8 cellular contexts compared by ENCODE assay signal in the genomic region with DNA sequence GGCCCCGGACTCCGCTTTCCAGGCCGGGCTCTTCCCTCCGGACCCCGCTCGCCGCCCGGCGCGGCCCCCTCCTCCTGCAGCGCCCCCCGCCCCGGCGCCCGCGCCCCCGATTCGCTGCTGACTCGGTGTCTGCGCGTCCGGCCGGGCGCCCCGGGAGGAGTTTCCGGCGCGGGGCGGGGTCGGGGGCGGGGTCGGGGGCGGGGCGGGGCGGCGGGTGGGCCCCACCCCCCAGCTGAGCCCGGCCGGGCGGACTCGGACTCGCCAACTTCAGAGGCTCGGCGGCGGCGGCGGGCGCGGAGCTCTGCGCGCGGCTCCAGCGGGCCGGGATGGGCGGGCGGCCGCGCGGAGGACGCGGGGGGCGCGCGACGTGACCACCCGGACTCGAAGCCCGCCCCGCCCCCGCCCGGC. TPM values are rescaled to one million over a fixed set of nuclear protein-coding genes. Genes with fewer than 3 reads are reported as not detected.
DNase-seq lines count a peak whose midpoint lies in the region; ATAC-seq, FAIRE-seq and TF ChIP-seq lines count a peak whose summit lies in the region.

A gene with protein sequence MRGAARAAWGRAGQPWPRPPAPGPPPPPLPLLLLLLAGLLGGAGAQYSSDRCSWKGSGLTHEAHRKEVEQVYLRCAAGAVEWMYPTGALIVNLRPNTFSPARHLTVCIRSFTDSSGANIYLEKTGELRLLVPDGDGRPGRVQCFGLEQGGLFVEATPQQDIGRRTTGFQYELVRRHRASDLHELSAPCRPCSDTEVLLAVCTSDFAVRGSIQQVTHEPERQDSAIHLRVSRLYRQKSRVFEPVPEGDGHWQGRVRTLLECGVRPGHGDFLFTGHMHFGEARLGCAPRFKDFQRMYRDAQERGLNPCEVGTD (plus strand): TSS at position 270 of the 408 bp plus-strand sequence. CDS start 207 bp downstream, outside the sequence.

- no TSS peak for BruUV-seq in endothelial cell of umbilical vein (replicated peaks; lab: Mats Ljungman, UMichigan)

- H3K9ac ChIP-seq in endothelial cell of umbilical vein (replicated peaks; ENCODE audit: extremely low read depth, insufficient read depth, low read length): peak within 1 kb of the TSS; percentile 43

- peaks cover 28% of the 10 kb centered on the region for H3K79me2 ChIP-seq in endothelial cell of umbilical vein (ENCODE audit: control insufficient read depth, insufficient read depth, low read length)

- TF ChIP-seq POLR2A in endothelial cell of umbilical vein (IDR thresholded peaks at IDR 0.05; ENCODE audit: low read depth, low read length): peak; percentile 75

- H3K27me3 ChIP-seq in endothelial cell of umbilical vein (ENCODE audit: control insufficient read depth in 2 of 2, insufficient read depth in 2 of 2, low read length in 2 of 2): no peaks in the 10 kb centered on the region

- dilution Hi-C loops in endothelial cell of umbilical vein (cut with MboI; ENCODE audit: extremely low pct_ligation_motif_present, low sequenced_read_pairs): no loop called here

- ATAC-seq in GM19467 (IDR thresholded peaks at IDR 0.05; ENCODE audit: unreplicated experiment): peak; percentile 43
- ATAC-seq in GM21360 (IDR thresholded peaks at IDR 0.05; ENCODE audit: unreplicated experiment): no peak

- POLR2A ChIA-PET in endothelial cell of umbilical vein (lab: Charles Lee): interaction anchor here (0.6 to 0.7 kb wide), 2 partner anchors 31 to 100 kb away, joined by 3 read pairs; no protein-coding TSS in a partner anchor

- H3K4me3 ChIP-seq in endothelial cell of umbilical vein (replicated peaks in 1 of 3; ENCODE audit: insufficient read depth in 1 of 3, low read depth in 1 of 3, low read length in 3 of 3): peak within 1 kb of the TSS; percentile 30 to 56 (median 42)
- peak within 1 kb of the TSS; percentile 57 for H3K4me3 ChIP-seq in mesodermal cell (ENCODE audit: extremely low read depth, insufficient read depth, low read length, poor library complexity, severe bottlenecking)

- H3K4me1 ChIP-seq in endothelial cell of umbilical vein (ENCODE audit: control insufficient read depth, extremely low read depth, insufficient read depth, low read length): peaks cover 19% of the 10 kb centered on the region
- H3K4me1 ChIP-seq in mesodermal cell (ENCODE audit: control insufficient read depth, insufficient read depth, low read length, poor library complexity, severe bottlenecking): peaks cover 15% of the 10 kb centered on the region

- 1% methylated on average over 17 to 26 of the region's 70 CpGs for WGBS in mesodermal cell (ENCODE audit: insufficient coverage in 2 of 2), 2 experiments

- no peaks in the 10 kb centered on the region for H3K9me1 ChIP-seq in endothelial cell of umbilical vein (replicated peaks; ENCODE audit: control insufficient read depth, extremely low read depth, insufficient read depth, low read length)

- H4K20me1 ChIP-seq in endothelial cell of umbilical vein (replicated peaks; ENCODE audit: control insufficient read depth, extremely low read depth, insufficient read depth, low read length): no peaks in the 10 kb centered on the region

- CTCF ChIA-PET in endothelial cell of umbilical vein (lab: Charles Lee): interaction anchor here (0.6 to 1.0 kb wide), 5 partner anchors 9 to 297 kb away, joined by 3 to 6 read pairs (median 4); no protein-coding TSS in a partner anchor

- peak within 1 kb of the TSS; percentile 63 for H3K4me2 ChIP-seq in endothelial cell of umbilical vein (ENCODE audit: insufficient read depth, low read length)

- H3K36me3 ChIP-seq in endothelial cell of umbilical vein (ENCODE audit: control insufficient read depth in 2 of 2, extremely low read depth in 1 of 2, insufficient read depth in 2 of 2, low read length in 2 of 2) (no peaks in the 10 kb centered on the region), mesodermal cell (ENCODE audit: control insufficient read depth, insufficient read depth, low read length) (no peaks in the 10 kb centered on the region)

- no peak for FAIRE-seq in endothelial cell of umbilical vein (lab: Jason Lieb, UNC)

- H3K9me3 ChIP-seq in endothelial cell of umbilical vein (replicated peaks; ENCODE audit: control insufficient read depth, insufficient read depth, low read length) (no peaks in the 10 kb centered on the region), mesodermal cell (ENCODE audit: control insufficient read depth, low read length) (no peaks in the 10 kb centered on the region)

- peak; percentile 86 for DNase-seq in CD1c-positive myeloid dendritic cell (ENCODE audit: extremely low spot score)
- DNase-seq in NCI-H2171 (lab: John Stamatoyannopoulos, UW): peak; percentile 46
- peak in 2 of 3 experiments; percentile 50 to 56 for DNase-seq in activated CD8-positive, alpha-beta memory T cell treated with anti-CD3 and anti-CD28 coated beads for 48 hours (ENCODE audit: low read depth in 2 of 3, low spot score in 2 of 3)
- DNase-seq in endothelial cell of umbilical vein (ENCODE audit: low read depth, low spot score): no peak
- peak; percentile 59 to 62 for DNase-seq in stimulated activated CD8-positive, alpha-beta memory T cell treated with anti-CD3 and anti-CD28 coated beads, Interleukin-15, amount 100 ng/mL, for 48 hours (ENCODE audit: low read depth in 2 of 2)

- TF ChIP-seq CTCF in endothelial cell of umbilical vein (IDR thresholded peaks at IDR 0.05; ENCODE audit: extremely low read depth in 1 of 2, insufficient read depth in 1 of 2, low read depth in 1 of 2, low read length in 2 of 2): no peak

- H3K27ac ChIP-seq in endothelial cell of umbilical vein (ENCODE audit: insufficient read depth, low read depth, low read length) (no peak within 1 kb of the TSS), mesodermal cell (ENCODE audit: low read depth, low read length, severe bottlenecking) (no peak within 1 kb of the TSS)

- intact Hi-C loops in endothelial cell of umbilical vein (cut with micrococcal nuclease): no loop called here

- peak within 1 kb of the TSS; percentile 47 for H2AFZ ChIP-seq in endothelial cell of umbilical vein (ENCODE audit: low read depth, low read length)

TF ChIP-seq in endothelial cell of umbilical vein, 7 proteins besides CTCF, POLR2A, EP300 and RAD21:
- TF ChIP-seq POLR2AphosphoS5 (IDR thresholded peaks at IDR 0.05; ENCODE audit: insufficient read depth, low read depth, low read length) (peak; percentile 92), EZH2 (IDR thresholded peaks at IDR 0.05; ENCODE audit: borderline replicate concordance, low read depth, low read length, severe bottlenecking) (no peak)

RNA-seq across cellular contexts. Expression of the gene that starts here (rescaled TPM):
- 29.5 and 36.6 TPM in 2 replicates for total RNA-seq in endothelial cell of umbilical vein
- polyA plus RNA-seq in endothelial cell of umbilical vein: 54.4 and 67.5 TPM in 2 replicates
- 21.5 and 36.2 TPM in 2 replicates for polyA plus RNA-seq in endothelial cell of umbilical vein (2011; cell fraction: cytosol; rRNA removed)
- 13.5 and 18.3 TPM in 2 replicates for polyA plus RNA-seq in endothelial cell of umbilical vein (2011; cell fraction: nucleus; rRNA removed)
- polyA plus RNA-seq in endothelial cell of umbilical vein (2012): 19.0 and 36.8 TPM in 2 replicates
- polyA minus RNA-seq in endothelial cell of umbilical vein: 20.0 and 21.3 TPM in 2 replicates
- polyA minus RNA-seq in endothelial cell of umbilical vein (2011; cell fraction: cytosol; rRNA and poly(A)+ RNA removed): 62.9 TPM
- polyA minus RNA-seq in endothelial cell of umbilical vein (2011; cell fraction: nucleus; rRNA and poly(A)+ RNA removed): 5.6 and 13.3 TPM in 2 replicates
- 28.1 TPM for polyA plus RNA-seq in mesodermal cell (2013, experiment 1 of 2)
- 21.9 TPM for polyA plus RNA-seq in mesodermal cell (2013, experiment 2 of 2)
